In the genomic region with DNA sequence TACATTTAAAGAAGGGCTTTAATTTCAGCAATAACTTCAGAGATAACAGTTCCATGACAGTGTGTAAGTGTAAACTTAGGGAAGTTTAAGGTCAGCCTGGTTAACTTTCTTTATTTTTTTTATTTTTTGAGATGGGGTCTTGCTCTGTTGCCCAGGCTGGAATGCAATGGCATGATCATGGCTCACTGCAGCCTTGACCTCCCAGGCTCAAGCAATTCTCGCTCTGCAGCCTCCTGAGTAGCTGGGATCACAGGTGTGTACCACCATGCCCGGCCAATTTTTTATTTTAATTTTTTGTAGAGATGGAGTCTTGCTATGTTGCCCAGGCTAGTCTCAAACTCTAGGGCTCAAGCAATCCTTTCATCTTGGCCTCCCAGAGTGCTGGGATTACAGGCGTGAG, we compare ENCODE assay signal across 1 cellular context. TPM values are rescaled to one million over a fixed set of nuclear protein-coding genes. Genes with fewer than 3 reads are reported as not detected.
"Had no signal": no experiment of that assay in that cellular context is flagged by ENCODE, and none has a peak within 500 bp of the region (broad histone marks: within the 10 kb centered on the region; RNA-seq: fewer than 3 reads in every experiment).

No MANE protein-coding gene starts in this region.

RNA-seq across cellular contexts. Expression of a gene that starts 14.6 kb away (rescaled TPM):
- polyA plus RNA-seq: smooth muscle cell had no signal
